Comparison of ENCODE assay signal across 16 cellular contexts in the genomic region with DNA sequence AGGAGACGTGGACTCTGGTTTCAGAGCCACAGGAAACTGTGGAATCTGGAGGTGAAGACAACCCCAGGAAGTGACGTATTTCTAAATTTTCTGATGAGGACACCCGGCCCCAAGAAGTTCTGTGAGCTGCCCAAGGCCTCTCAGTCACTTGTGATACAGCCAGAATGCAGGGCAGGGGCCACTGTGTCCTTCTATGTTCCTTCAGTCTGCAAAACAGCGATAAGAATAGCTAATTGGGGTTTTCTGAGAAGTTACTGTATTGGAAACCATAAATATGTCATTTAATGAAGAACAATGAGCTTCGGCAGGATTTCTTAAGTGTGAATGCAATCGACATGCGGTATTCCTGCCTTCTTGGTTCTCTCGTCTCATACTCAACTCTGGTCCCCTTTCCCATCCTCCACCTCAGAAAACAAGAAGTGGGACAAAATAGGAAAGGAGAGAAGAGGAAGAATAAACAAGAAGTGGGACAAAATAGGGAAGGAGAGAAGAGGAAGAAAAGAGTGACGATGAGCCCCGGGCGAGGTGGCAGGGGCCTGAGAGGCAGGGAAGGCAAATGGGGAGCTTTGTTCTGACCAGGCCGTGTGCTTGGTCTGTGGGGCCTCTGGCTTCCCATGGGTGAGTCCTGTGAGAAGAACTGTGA.
DNase-seq lines count a peak whose midpoint lies in the region; ATAC-seq and TF ChIP-seq lines count a peak whose summit lies in the region.
"Had no signal": no experiment of that assay in that cellular context is flagged by ENCODE, and none has a peak within 500 bp of the region (broad histone marks: within the 10 kb centered on the region; RNA-seq: fewer than 3 reads in every experiment).

No MANE protein-coding gene starts in this region.

- H3K4me3 Mint-ChIP-seq in dendritic cell treated with granulocyte-macrophage colony-stimulating factor and Interleukin-4, amounts not matched to agents 40 ng/mL and 50 ng/mL, for 4 days, result no peak overlapping the region
- peak overlapping the region; percentile 40 to 73 for H3K4me3 Mint-ChIP-seq in stimulated activated naive B cell treated with anti-CD40 and anti-IgM and Interleukin-4, amounts not matched to agents 10 μg/mL and 1 μg/mL and 100 μg/mL, for 72 hours
- no peak overlapping the region for H3K4me3 Mint-ChIP-seq in WTC11
- H3K4me3 Mint-ChIP-seq: activated CD8-positive, alpha-beta memory T cell treated with anti-CD3 and anti-CD28 coated beads, Interleukin-2, amount 10 ng/mL, durations not matched to agents 7 days and 5 days; brain; CD4-positive, alpha-beta memory T cell had no signal

- H3K4me1 Mint-ChIP-seq in dendritic cell treated with granulocyte-macrophage colony-stimulating factor and Interleukin-4, amounts not matched to agents 40 ng/mL and 50 ng/mL, for 4 days (ENCODE audit: low read depth), result peaks cover 86% of the 10 kb centered on the region
- H3K4me1 Mint-ChIP-seq in stimulated activated naive B cell treated with anti-CD40 and anti-IgM and Interleukin-4, amounts not matched to agents 10 μg/mL and 1 μg/mL and 100 μg/mL, for 72 hours, result peaks cover 37 to 80% of the 10 kb centered on the region in 2 donors
- H3K4me1 Mint-ChIP-seq in WTC11, result peaks cover 4% of the 10 kb centered on the region; the same call in 1 of the 2 replicates
- H3K4me1 Mint-ChIP-seq: activated CD8-positive, alpha-beta memory T cell treated with anti-CD3 and anti-CD28 coated beads, Interleukin-2, amount 10 ng/mL, durations not matched to agents 7 days and 5 days; CD4-positive, alpha-beta memory T cell had no signal

- H3K27ac Mint-ChIP-seq in dendritic cell treated with granulocyte-macrophage colony-stimulating factor and Interleukin-4, amounts not matched to agents 40 ng/mL and 50 ng/mL, for 4 days, result peak overlapping the region; percentile 85
- peak overlapping the region; percentile 93 for H3K27ac Mint-ChIP-seq in stimulated activated naive B cell treated with anti-CD40 and anti-IgM and Interleukin-4, amounts not matched to agents 10 μg/mL and 1 μg/mL and 100 μg/mL, for 72 hours
- H3K27ac Mint-ChIP-seq in WTC11, result no peak overlapping the region
- H3K27ac Mint-ChIP-seq: activated CD8-positive, alpha-beta memory T cell treated with anti-CD3 and anti-CD28 coated beads, Interleukin-2, amount 10 ng/mL, durations not matched to agents 7 days and 5 days; brain; CD4-positive, alpha-beta memory T cell had no signal

- H3K27ac ChIP-seq in lung (ENCODE audit: low read depth in 1 of 2, low read length in 1 of 2), result no peak overlapping the region
- H3K27ac ChIP-seq: thoracic aorta had no signal

- no peaks in the 10 kb centered on the region for H3K27me3 Mint-ChIP-seq in dendritic cell treated with granulocyte-macrophage colony-stimulating factor and Interleukin-4, amounts not matched to agents 40 ng/mL and 50 ng/mL, for 4 days
- no peaks in the 10 kb centered on the region for H3K27me3 Mint-ChIP-seq in stimulated activated naive B cell treated with anti-CD40 and anti-IgM and Interleukin-4, amounts not matched to agents 10 μg/mL and 1 μg/mL and 100 μg/mL, for 72 hours
- H3K27me3 Mint-ChIP-seq in WTC11 (ENCODE audit: low read depth), result peaks cover 5% of the 10 kb centered on the region
- H3K27me3 Mint-ChIP-seq: brain had no signal

- 41 to 73% methylated on average over 12 of the region's 12 CpGs for WGBS in lung, 2 donors

- H3K9me3 ChIP-seq in lung (ENCODE audit: control insufficient read depth in 2 of 2, insufficient read depth in 1 of 2, low read length in 1 of 2), result peaks cover 0 to 2% of the 10 kb centered on the region in 2 donors
- H3K9me3 ChIP-seq: thoracic aorta had no signal

- no peak for TF ChIP-seq CTCF in lung (IDR thresholded peaks at IDR 0.05; ENCODE audit: control extremely low read depth, extremely low read depth)
- no peak for TF ChIP-seq CTCF in WTC11 (IDR thresholded peaks at IDR 0.05)

- POLR2A ChIA-PET in WTC11 (lab: Charles Lee), result no interaction called here

- no peaks in the 10 kb centered on the region for H3K27me3 ChIP-seq in lung (ENCODE audit: control insufficient read depth, insufficient read depth)

- intact Hi-C loops in dendritic cell treated with granulocyte-macrophage colony-stimulating factor and Interleukin-4, amounts not matched to agents 40 ng/mL and 50 ng/mL, for 4 days (cut with micrococcal nuclease), result no loop called here

- no peaks in the 10 kb centered on the region for H3K4me1 ChIP-seq in lung (ENCODE audit: control insufficient read depth in 2 of 2, insufficient read depth in 2 of 2, low read length in 2 of 2)

- H3K36me3 ChIP-seq in lung (ENCODE audit: control insufficient read depth in 2 of 2, insufficient read depth in 2 of 2, low read length in 2 of 2), result no peaks in the 10 kb centered on the region
- H3K36me3 ChIP-seq: thoracic aorta had no signal

- H3K9me3 Mint-ChIP-seq in dendritic cell treated with granulocyte-macrophage colony-stimulating factor and Interleukin-4, amounts not matched to agents 40 ng/mL and 50 ng/mL, for 4 days, result peaks cover 9% of the 10 kb centered on the region
- peaks cover 3 to 8% of the 10 kb centered on the region in 2 donors for H3K9me3 Mint-ChIP-seq in stimulated activated naive B cell treated with anti-CD40 and anti-IgM and Interleukin-4, amounts not matched to agents 10 μg/mL and 1 μg/mL and 100 μg/mL, for 72 hours
- H3K9me3 Mint-ChIP-seq in WTC11, result peaks cover 20% of the 10 kb centered on the region

- no peak overlapping the region for H3K4me3 ChIP-seq in lung
- H3K4me3 ChIP-seq: thoracic aorta had no signal

- CTCF ChIA-PET in WTC11 (lab: Charles Lee), result no interaction called here

- H3K36me3 Mint-ChIP-seq in dendritic cell treated with granulocyte-macrophage colony-stimulating factor and Interleukin-4, amounts not matched to agents 40 ng/mL and 50 ng/mL, for 4 days (ENCODE audit: low read depth), result peaks cover 13% of the 10 kb centered on the region
- H3K36me3 Mint-ChIP-seq in stimulated activated naive B cell treated with anti-CD40 and anti-IgM and Interleukin-4, amounts not matched to agents 10 μg/mL and 1 μg/mL and 100 μg/mL, for 72 hours, result peaks cover 47 to 76% of the 10 kb centered on the region in 2 donors
- 0 out of 2 replicates have a peak, but pooled peaks cover 4% of the 10 kb centered on the region for H3K36me3 Mint-ChIP-seq in WTC11
- H3K36me3 Mint-ChIP-seq: activated CD8-positive, alpha-beta memory T cell treated with anti-CD3 and anti-CD28 coated beads, Interleukin-2, amount 10 ng/mL, durations not matched to agents 7 days and 5 days; CD4-positive, alpha-beta memory T cell had no signal

- DNase-seq in NOMO-1 treated with DMSO at 0.1 percent for 48 hours (lab: John Stamatoyannopoulos, UW; ENCODE audit: unreplicated experiment), result peak; percentile 91
- DNase-seq in lung (ENCODE audit: low spot score), result peak; percentile 37
- no peak for DNase-seq in stimulated activated naive B cell treated with anti-CD40 and anti-IgM and Interleukin-4, amounts not matched to agents 10 μg/mL and 1 μg/mL and 100 μg/mL, for 72 hours
- no peak for DNase-seq in WTC11 (ENCODE audit: low spot score)
- DNase-seq: activated CD8-positive, alpha-beta memory T cell treated with anti-CD3 and anti-CD28 coated beads, Interleukin-2, amount 10 ng/mL, durations not matched to agents 7 days and 5 days; activated naive CD4-positive, alpha-beta T cell treated with Interleukin-2 at 50 U/mL for 16 hours; CD4-positive, alpha-beta memory T cell; EL; NCI-H1930; NCI-H774; SHP77 had no signal

- ATAC-seq in lung (ENCODE audit: insufficient read depth, low FRiP score), result peak; percentile 58
- no peak for ATAC-seq in stimulated activated naive B cell treated with anti-CD40 and anti-IgM and Interleukin-4, amounts not matched to agents 10 μg/mL and 1 μg/mL and 100 μg/mL, for 72 hours (replicated peaks)
- no peak for ATAC-seq in WTC11
- no peak for ATAC-seq in GM19023 (IDR thresholded peaks at IDR 0.05; ENCODE audit: unreplicated experiment)
- no peak for ATAC-seq in GM18870 (IDR thresholded peaks at IDR 0.05; ENCODE audit: unreplicated experiment)
- ATAC-seq: activated CD8-positive, alpha-beta memory T cell treated with anti-CD3 and anti-CD28 coated beads, Interleukin-2, amount 10 ng/mL, durations not matched to agents 7 days and 5 days had no signal

TF ChIP-seq in WTC11, 78 proteins besides CTCF, POLR2A, EP300 and RAD21 (continues in another document):
- no peak for TF ChIP-seq SOX15 (CRISPR knock-in tag; IDR thresholded peaks at IDR 0.05)
- TF ChIP-seq, protein P1, sequence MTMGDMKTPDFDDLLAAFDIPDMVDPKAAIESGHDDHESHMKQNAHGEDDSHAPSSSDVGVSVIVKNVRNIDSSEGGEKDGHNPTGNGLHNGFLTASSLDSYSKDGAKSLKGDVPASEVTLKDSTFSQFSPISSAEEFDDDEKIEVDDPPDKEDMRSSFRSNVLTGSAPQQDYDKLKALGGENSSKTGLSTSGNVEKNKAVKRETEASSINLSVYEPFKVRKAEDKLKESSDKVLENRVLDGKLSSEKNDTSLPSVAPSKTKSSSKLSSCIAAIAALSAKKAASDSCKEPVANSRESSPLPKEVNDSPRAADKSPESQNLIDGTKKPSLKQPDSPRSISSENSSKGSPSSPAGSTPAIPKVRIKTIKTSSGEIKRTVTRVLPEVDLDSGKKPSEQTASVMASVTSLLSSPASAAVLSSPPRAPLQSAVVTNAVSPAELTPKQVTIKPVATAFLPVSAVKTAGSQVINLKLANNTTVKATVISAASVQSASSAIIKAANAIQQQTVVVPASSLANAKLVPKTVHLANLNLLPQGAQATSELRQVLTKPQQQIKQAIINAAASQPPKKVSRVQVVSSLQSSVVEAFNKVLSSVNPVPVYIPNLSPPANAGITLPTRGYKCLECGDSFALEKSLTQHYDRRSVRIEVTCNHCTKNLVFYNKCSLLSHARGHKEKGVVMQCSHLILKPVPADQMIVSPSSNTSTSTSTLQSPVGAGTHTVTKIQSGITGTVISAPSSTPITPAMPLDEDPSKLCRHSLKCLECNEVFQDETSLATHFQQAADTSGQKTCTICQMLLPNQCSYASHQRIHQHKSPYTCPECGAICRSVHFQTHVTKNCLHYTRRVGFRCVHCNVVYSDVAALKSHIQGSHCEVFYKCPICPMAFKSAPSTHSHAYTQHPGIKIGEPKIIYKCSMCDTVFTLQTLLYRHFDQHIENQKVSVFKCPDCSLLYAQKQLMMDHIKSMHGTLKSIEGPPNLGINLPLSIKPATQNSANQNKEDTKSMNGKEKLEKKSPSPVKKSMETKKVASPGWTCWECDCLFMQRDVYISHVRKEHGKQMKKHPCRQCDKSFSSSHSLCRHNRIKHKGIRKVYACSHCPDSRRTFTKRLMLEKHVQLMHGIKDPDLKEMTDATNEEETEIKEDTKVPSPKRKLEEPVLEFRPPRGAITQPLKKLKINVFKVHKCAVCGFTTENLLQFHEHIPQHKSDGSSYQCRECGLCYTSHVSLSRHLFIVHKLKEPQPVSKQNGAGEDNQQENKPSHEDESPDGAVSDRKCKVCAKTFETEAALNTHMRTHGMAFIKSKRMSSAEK (CRISPR knock-in tag; IDR thresholded peaks at IDR 0.05; ENCODE audit: borderline replicate concordance), result no peak

Comparison
In these comparisons a context has a peak if more than half of its experiments do, and no peak if none do; other contexts are left out.
1. DNase-seq: peak in NOMO-1 treated with DMSO at 0.1 percent for 48 hours (single experiment) and lung (single experiment); none in stimulated activated naive B cell treated with anti-CD40 and anti-IgM and Interleukin-4, amounts not matched to agents 10 μg/mL and 1 μg/mL and 100 μg/mL, for 72 hours (single experiment) and WTC11 (single experiment).
2. H3K4me3 Mint-ChIP-seq: peak in stimulated activated naive B cell treated with anti-CD40 and anti-IgM and Interleukin-4, amounts not matched to agents 10 μg/mL and 1 μg/mL and 100 μg/mL, for 72 hours (2 of 2); none in dendritic cell treated with granulocyte-macrophage colony-stimulating factor and Interleukin-4, amounts not matched to agents 40 ng/mL and 50 ng/mL, for 4 days (single experiment) and WTC11 (single experiment).